Comparison of ENCODE assay signal across 9 cellular contexts in the genomic region with DNA sequence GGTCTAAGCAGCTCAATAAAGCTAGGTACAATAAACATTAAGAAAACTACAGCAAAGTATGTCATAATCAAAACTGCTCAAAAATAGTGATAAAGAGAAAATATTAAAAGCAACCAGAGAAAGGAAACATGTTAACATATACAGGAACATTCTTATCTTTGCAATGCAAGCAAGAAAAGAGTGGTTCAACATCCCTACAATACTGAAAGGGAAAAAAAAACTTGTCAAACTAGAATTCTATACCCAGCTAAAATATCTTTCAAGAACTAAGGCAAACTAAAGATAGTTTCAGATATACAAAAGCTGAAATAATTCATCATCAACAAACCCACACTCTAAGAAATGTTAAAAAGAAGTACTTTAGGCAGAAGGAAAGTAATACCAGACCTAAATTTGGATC.
"Had no signal": no experiment of that assay in that cellular context is flagged by ENCODE, and none has a peak within 500 bp of the region (broad histone marks: within the 10 kb centered on the region; RNA-seq: fewer than 3 reads in every experiment).

No MANE protein-coding gene starts in this region.

- H3K9ac ChIP-seq: KMS-11 had no signal

- H3K4me3 ChIP-seq: GM23338, HAP-1 had no signal

- FAIRE-seq: H1 had no signal

- DNase-seq: H7, IMR-90, KBM-7 had no signal

- H3K9me3 ChIP-seq: HAP-1 had no signal

- H3K4me2 ChIP-seq: GM23338, KMS-11 had no signal

- H3K36me3 ChIP-seq: HAP-1 had no signal

- H3K27ac ChIP-seq: HL-60, KMS-11 had no signal

- H2AFZ ChIP-seq: GM23338 had no signal

- ATAC-seq: GM23338, HCT116 had no signal

- H3K4me1 ChIP-seq: HAP-1 had no signal
